Comparison of ENCODE assay signal across 8 cellular contexts in genomic region chr1:214440219-214440965, GRCh38.
DNase-seq lines count a peak whose midpoint lies in the region; ATAC-seq, FAIRE-seq and TF ChIP-seq lines count a peak whose summit lies in the region.

No MANE protein-coding gene starts in this region.

- H3K4me2 ChIP-seq in MM.1S (ENCODE audit: low read depth, low read length) (peak overlapping the region; percentile 76), neural progenitor cell (peak overlapping the region; percentile 9)

- peaks cover 20% of the 10 kb centered on the region for H3F3A ChIP-seq in MM.1S (ENCODE audit: insufficient read depth, low read length)
- H3F3A ChIP-seq in neural progenitor cell (ENCODE audit: low read depth): peaks cover 16% of the 10 kb centered on the region

- peaks cover 19% of the 10 kb centered on the region for H3K4me1 ChIP-seq in MM.1S (ENCODE audit: low read length)
- H3K4me1 ChIP-seq in neural progenitor cell: peaks cover 21% of the 10 kb centered on the region

- no peaks in the 10 kb centered on the region for H3K36me3 ChIP-seq in MM.1S (replicated peaks; ENCODE audit: insufficient read depth, low read length)
- peaks cover 2% of the 10 kb centered on the region for H3K36me3 ChIP-seq in bronchial epithelial cell (ENCODE audit: control insufficient read depth, insufficient read depth, low read length)
- no peaks in the 10 kb centered on the region for H3K36me3 ChIP-seq in neural progenitor cell

- H3K79me2 ChIP-seq in MM.1S (ENCODE audit: low read length) (no peaks in the 10 kb centered on the region), neural progenitor cell (ENCODE audit: low read depth) (peaks cover 5% of the 10 kb centered on the region)

- no peaks in the 10 kb centered on the region for H3K9me2 ChIP-seq in MM.1S (replicated peaks; ENCODE audit: insufficient read depth, low read length)

- no peaks in the 10 kb centered on the region for H3K9me3 Mint-ChIP-seq in neural progenitor cell

- H3K27me3 ChIP-seq in MM.1S (replicated peaks; ENCODE audit: insufficient read depth, low read length) (no peaks in the 10 kb centered on the region; the same call in 1 of the 2 replicates), bronchial epithelial cell (ENCODE audit: control insufficient read depth, insufficient read depth, low read length) (no peaks in the 10 kb centered on the region), neural progenitor cell (no peaks in the 10 kb centered on the region)

- ATAC-seq in GM21423 (IDR thresholded peaks at IDR 0.05; ENCODE audit: unreplicated experiment) (no peak), GM19467 (IDR thresholded peaks at IDR 0.05; ENCODE audit: unreplicated experiment) (no peak), HG02678 (IDR thresholded peaks at IDR 0.05; ENCODE audit: unreplicated experiment) (no peak)

- DNase-seq in ELF-1 (ENCODE audit: low read depth, low spot score) (peak; percentile 40), MM.1S (no peak), bronchial epithelial cell (ENCODE audit: low read depth) (peak; percentile 72), neural progenitor cell (ENCODE audit: low spot score) (no peak), NCI-H774 (lab: John Stamatoyannopoulos, UW) (no peak)

- H3K27me3 Mint-ChIP-seq in neural progenitor cell (ENCODE audit: insufficient read depth, low read depth): no peaks in the 10 kb centered on the region

- H3K36me3 Mint-ChIP-seq in neural progenitor cell: no peaks in the 10 kb centered on the region

- TF ChIP-seq CTCF in MM.1S (IDR thresholded peaks at IDR 0.05; ENCODE audit: low read length) (no peak), bronchial epithelial cell (IDR thresholded peaks at IDR 0.05; ENCODE audit: insufficient read depth, low read length, severe bottlenecking) (no peak), neural progenitor cell (IDR thresholded peaks at IDR 0.05) (no peak)

- no peak overlapping the region for H3K27ac Mint-ChIP-seq in neural progenitor cell

- H4K20me1 ChIP-seq in MM.1S (ENCODE audit: insufficient read depth, low read length) (no peaks in the 10 kb centered on the region), neural progenitor cell (ENCODE audit: low read depth) (no peaks in the 10 kb centered on the region)

- FAIRE-seq in bronchial epithelial cell (lab: Jason Lieb, UNC): no peak

- H3K27ac ChIP-seq in MM.1S (ENCODE audit: low read length) (peak overlapping the region; percentile 55; the same call in 1 of the 2 replicates), neural progenitor cell (no peak overlapping the region)

- H3K9me3 ChIP-seq in MM.1S (replicated peaks; ENCODE audit: insufficient read depth, low read length) (no peaks in the 10 kb centered on the region), neural progenitor cell (ENCODE audit: low read depth) (no peaks in the 10 kb centered on the region)

- no peak overlapping the region for H2AFZ ChIP-seq in MM.1S (ENCODE audit: low read length)
- no peak overlapping the region for H2AFZ ChIP-seq in neural progenitor cell (replicated peaks)

- H3K4me3 Mint-ChIP-seq in neural progenitor cell: no peak overlapping the region

- H3K9ac ChIP-seq in MM.1S (ENCODE audit: low read length): peak overlapping the region; percentile 36; the same call in 1 of the 2 replicates
- no peak overlapping the region for H3K9ac ChIP-seq in neural progenitor cell

- peaks cover 8% of the 10 kb centered on the region for H3K4me1 Mint-ChIP-seq in neural progenitor cell

- peak overlapping the region; percentile 46; the same call in 1 of the 2 replicates for H3K4me3 ChIP-seq in MM.1S (ENCODE audit: low read length)
- no peak overlapping the region for H3K4me3 ChIP-seq in bronchial epithelial cell (ENCODE audit: low read depth, low read length)
- H3K4me3 ChIP-seq in neural progenitor cell: no peak overlapping the region

Comparison
In these comparisons a context has a peak if more than half of its experiments do, and no peak if none do; other contexts are left out.
1. DNase-seq: peak in ELF-1 (single experiment) and bronchial epithelial cell (single experiment); none in MM.1S (single experiment), neural progenitor cell (single experiment) and NCI-H774 (single experiment).